9 cellular contexts compared by ENCODE assay signal in genomic region chr17:39174907-39175694, GRCh38. TPM values are rescaled to one million over a fixed set of nuclear protein-coding genes. Genes with fewer than 3 reads are reported as not detected.
DNase-seq lines count a peak whose midpoint lies in the region; TF ChIP-seq lines count a peak whose summit lies in the region.
"Had no signal": no experiment of that assay in that cellular context is flagged by ENCODE, and none has a peak within 500 bp of the region (broad histone marks: within the 10 kb centered on the region; RNA-seq: fewer than 3 reads in every experiment).

No MANE protein-coding gene starts in this region.

- H3K36me3 ChIP-seq in prostate gland: no peaks in the 10 kb centered on the region

- intact Hi-C loops in prostate gland (cut with DNase I): no loop called here

- H3K4me1 ChIP-seq in prostate gland (replicated peaks): no peaks in the 10 kb centered on the region

- DNase-seq in COR-L47 (lab: John Stamatoyannopoulos, UW) (peak; percentile 56), KBM-7 (peak; percentile 77), SHP77 treated with DMSO at 0.1 percent for 48 hours (lab: John Stamatoyannopoulos, UW) (peak; percentile 39), glomerular visceral epithelial cell (ENCODE audit: extremely low spot score) (peak; percentile 48), prostate gland (ENCODE audit: low spot score) (peak; percentile 57), putamen (ENCODE audit: low spot score) (no peak), NCI-H128 (lab: John Stamatoyannopoulos, UW; ENCODE audit: unreplicated experiment) (no peak)
- peak; percentile 75 for DNase-seq in activated naive CD4-positive, alpha-beta T cell treated with Interleukin-2 at 50 U/mL for 16 hours

- in situ Hi-C loops in KBM-7 (cut with MboI; ENCODE audit: low pct_unique_long_range_greater_than_20kb, low sequenced_read_pairs): loop anchor here (25.0 kb wide), 1 partner anchor 188 kb away; no protein-coding TSS in a partner anchor

- H3K27me3 ChIP-seq in prostate gland (replicated peaks; ENCODE audit: insufficient read depth): no peaks in the 10 kb centered on the region
- H3K27me3 ChIP-seq: SJSA1 had no signal

- no peak for TF ChIP-seq POLR2A in prostate gland (IDR thresholded peaks at IDR 0.05)

- H3K4me3 ChIP-seq in prostate gland: no peak overlapping the region
- H3K4me3 ChIP-seq: SJSA1 had no signal

- 57% methylated on average over 35 of the region's 35 CpGs for WGBS in prostate gland

- TF ChIP-seq CTCF in prostate gland (IDR thresholded peaks at IDR 0.05): peak; percentile 58 to 77 (median 71)

- no peak overlapping the region for H3K27ac ChIP-seq in prostate gland
- H3K27ac ChIP-seq: SJSA1 had no signal

- H3K9me3 ChIP-seq in prostate gland: no peaks in the 10 kb centered on the region
- H3K9me3 ChIP-seq: SJSA1 had no signal

RNA-seq across cellular contexts. Expression of gene ARL5C, which starts 9.1 kb away (rescaled TPM):
- total RNA-seq in prostate gland: not detected
- total RNA-seq: SJSA1 had no signal

RNA-seq across cellular contexts. Expression of gene CACNB1, which starts 22.4 kb away (rescaled TPM):
- total RNA-seq in prostate gland: 10 to 100 TPM in 1 of 2 donors, 1 to 10 TPM in 1; 3.4 to 17.8 TPM

RNA-seq across cellular contexts. Expression of gene PLXDC1, which starts 23.7 kb away (rescaled TPM):
- 1 to 10 TPM; 3.9 to 5.4 TPM for total RNA-seq in prostate gland
- total RNA-seq: SJSA1 had no signal

RNA-seq across cellular contexts. Expression of gene RPL19, which starts 25.0 kb away (rescaled TPM):
- total RNA-seq in prostate gland: 1,000 to 10,000 TPM; 2,194 to 3,634 TPM

RNA-seq across cellular contexts. Expression of gene STAC2, which starts 50.6 kb away (rescaled TPM):
- total RNA-seq in prostate gland: 1 to 10 TPM; 3.9 to 4.8 TPM
- total RNA-seq: SJSA1 had no signal

Comparison
In these comparisons a context has a peak if more than half of its experiments do, and no peak if none do; other contexts are left out.
1. DNase-seq: peak in COR-L47 (single experiment), KBM-7 (single experiment), SHP77 treated with DMSO at 0.1 percent for 48 hours (single experiment), activated naive CD4-positive, alpha-beta T cell treated with Interleukin-2 at 50 U/mL for 16 hours (single experiment), glomerular visceral epithelial cell (single experiment) and prostate gland (single experiment); none in putamen (single experiment) and NCI-H128 (single experiment).